In genomic region chr1:181131255-181131901, GRCh38 we compare ENCODE assay signal across 15 cellular contexts. TPM values are rescaled to one million over a fixed set of nuclear protein-coding genes. Genes with fewer than 3 reads are reported as not detected.
DNase-seq lines count a peak whose midpoint lies in the region; ATAC-seq, FAIRE-seq and TF ChIP-seq lines count a peak whose summit lies in the region.
"Had no signal": no experiment of that assay in that cellular context is flagged by ENCODE, and none has a peak within 500 bp of the region (broad histone marks: within the 10 kb centered on the region; RNA-seq: fewer than 3 reads in every experiment).

No MANE protein-coding gene starts in this region.

- H2BK120ac ChIP-seq in IMR-90 (ENCODE audit: low read depth, low read length) (peak overlapping the region; percentile 9; the same call in 1 of the 2 replicates), H1 (replicated peaks; ENCODE audit: low read depth, low read length) (no peak overlapping the region)

- H4K91ac ChIP-seq in IMR-90 (ENCODE audit: insufficient read depth, low read depth, low read length) = no peak overlapping the region; the same call in 1 of the 2 replicates
- H4K91ac ChIP-seq in H1 (replicated peaks; ENCODE audit: insufficient read length, low read length) = no peak overlapping the region

- H3K9me3 ChIP-seq in IMR-90 (ENCODE audit: control insufficient read depth, insufficient read depth, low read length) (no peaks in the 10 kb centered on the region), H1 (ENCODE audit: insufficient read depth in 2 of 2, low read depth in 1 of 2, low read length in 1 of 2) (no peaks in the 10 kb centered on the region)
- H3K9me3 ChIP-seq: tibial nerve had no signal

- no peaks in the 10 kb centered on the region for H3K36me3 ChIP-seq in IMR-90 (ENCODE audit: control insufficient read depth, insufficient read depth, low read length)
- no peaks in the 10 kb centered on the region for H3K36me3 ChIP-seq in H1 (ENCODE audit: control insufficient read depth in 2 of 4, insufficient read depth in 4 of 4, low read length in 3 of 4)
- H3K36me3 ChIP-seq: tibial nerve had no signal

- no peaks in the 10 kb centered on the region for H3K79me2 ChIP-seq in H1 (ENCODE audit: control insufficient read depth in 1 of 2, insufficient read depth in 2 of 2, low read length in 2 of 2)

- H3K23ac ChIP-seq in IMR-90 (ENCODE audit: low read depth, low read length) (no peak overlapping the region), H1 (ENCODE audit: insufficient read length) (no peak overlapping the region)

- no peak overlapping the region for H3K14ac ChIP-seq in IMR-90 (replicated peaks; ENCODE audit: low read depth, low read length)
- no peak overlapping the region for H3K14ac ChIP-seq in H1 (ENCODE audit: insufficient read length)

- H3K4me3 ChIP-seq in IMR-90 (ENCODE audit: insufficient read depth, low read depth, low read length) (no peak overlapping the region), H1 (ENCODE audit: extremely low read depth in 1 of 4, insufficient read depth in 2 of 4, low read depth in 3 of 4, low read length in 4 of 4) (no peak overlapping the region)
- H3K4me3 ChIP-seq: tibial nerve had no signal

- no peaks in the 10 kb centered on the region for H4K20me1 ChIP-seq in IMR-90 (ENCODE audit: insufficient read depth, low read length)
- H4K20me1 ChIP-seq in H1 (replicated peaks in 1 of 2; ENCODE audit: control insufficient read depth in 1 of 2, insufficient read depth in 2 of 2, low read length in 2 of 2) = no peaks in the 10 kb centered on the region

- TF ChIP-seq EP300 in H1 (IDR thresholded peaks at IDR 0.05; ENCODE audit: borderline replicate concordance in 1 of 2, low read depth in 2 of 2, low read length in 2 of 2) = no peak

- peaks cover 14% of the 10 kb centered on the region for H3K9me1 ChIP-seq in IMR-90 (ENCODE audit: insufficient read depth, low read length)

- TF ChIP-seq CTCF in GM13976 (IDR thresholded peaks at IDR 0.05; ENCODE audit: borderline replicate concordance, control extremely low read depth, extremely low read depth, insufficient read depth, missing control alignments) (no peak), IMR-90 (conservative IDR thresholded peaks at IDR 0.05; ENCODE audit: low read depth, low read length) (no peak), H1 (IDR thresholded peaks at IDR 0.05; ENCODE audit: control extremely low read depth in 1 of 3, insufficient read depth in 1 of 3, low read depth in 1 of 3, low read length in 3 of 3) (no peak)

- H3K79me1 ChIP-seq in IMR-90 (ENCODE audit: low read depth in 1 of 2, low read length in 2 of 2) (peaks cover under 1 to 19% of the 10 kb centered on the region in 2 experiments; a peak in 2 of 4 replicates), H1 (ENCODE audit: low read depth, low read length) (no peaks in the 10 kb centered on the region)

- H3K4me2 ChIP-seq in IMR-90 (ENCODE audit: low read depth, low read length) (no peak overlapping the region), H1 (ENCODE audit: insufficient read depth in 1 of 2, low read depth in 2 of 2, low read length in 2 of 2) (no peak overlapping the region)

- H2BK12ac ChIP-seq in H1 (ENCODE audit: low read depth, low read length) = 0 out of 2 replicates have a peak overlapping the region, but pooled peaks have one; percentile 50

- H3K4me1 ChIP-seq in IMR-90 (ENCODE audit: control insufficient read depth, insufficient read depth, low read length) = peaks cover 28% of the 10 kb centered on the region
- H3K4me1 ChIP-seq in H1 (replicated peaks in 1 of 4; ENCODE audit: control insufficient read depth in 3 of 4, insufficient read depth in 4 of 4, low read length in 3 of 4) = peaks cover 23 to 45% (median 33%) of the 10 kb centered on the region in 4 experiments

- intact Hi-C loops in IMR-90 (cut with micrococcal nuclease) = no loop called here

- H2BK5ac ChIP-seq in IMR-90 (ENCODE audit: low read depth, low read length, poor library complexity, severe bottlenecking) = no peak overlapping the region
- no peak overlapping the region for H2BK5ac ChIP-seq in H1 (ENCODE audit: low read depth, low read length)

- H2AK5ac ChIP-seq in IMR-90 (ENCODE audit: low read depth, low read length) = no peak overlapping the region
- no peak overlapping the region; the same call in 1 of the 2 replicates for H2AK5ac ChIP-seq in H1 (ENCODE audit: low read depth, low read length)

- in situ Hi-C loops in GM13976 (cut with MboI; ENCODE audit: low sequenced_read_pairs, unreplicated experiment) (no loop called here), IMR-90 (cut with MboI; ENCODE audit: low sequenced_read_pairs) (no loop called here)

- no peak for TF ChIP-seq POLR2A in IMR-90 (IDR thresholded peaks at IDR 0.05; ENCODE audit: low read depth, low read length)
- no peak for TF ChIP-seq POLR2A in H1 (IDR thresholded peaks at IDR 0.05; ENCODE audit: control extremely low read depth in 1 of 2, low read depth in 2 of 2, low read length in 2 of 2)

- H2AFZ ChIP-seq in IMR-90 (replicated peaks; ENCODE audit: low read length, poor library complexity) (no peak overlapping the region), H1 (ENCODE audit: low read length) (no peak overlapping the region)

- peaks cover 2% of the 10 kb centered on the region; the same call in 1 of the 2 replicates for H3K23me2 ChIP-seq in H1 (ENCODE audit: low read depth, low read length)

- H3K27me3 ChIP-seq in IMR-90 (ENCODE audit: control insufficient read depth, insufficient read depth, low read length) = no peaks in the 10 kb centered on the region
- H3K27me3 ChIP-seq in H1 (replicated peaks in 1 of 4; ENCODE audit: control insufficient read depth in 3 of 4, extremely low read depth in 1 of 4, insufficient read depth in 3 of 4, low read length in 3 of 4) = no peaks in the 10 kb centered on the region; a peak in 2 of 7 replicates
- H3K27me3 ChIP-seq: tibial nerve had no signal

- H4K5ac ChIP-seq in IMR-90 (ENCODE audit: low read depth, low read length) = no peak overlapping the region
- no peak overlapping the region for H4K5ac ChIP-seq in H1 (ENCODE audit: insufficient read length, low read depth, low read length)

- H4K8ac ChIP-seq in IMR-90 (ENCODE audit: low read depth in 2 of 2, low read length in 2 of 2) (no peak overlapping the region), H1 (ENCODE audit: extremely low read depth, insufficient read depth, low read length) (peak overlapping the region; percentile 32; the same call in 1 of the 2 replicates)

- ATAC-seq in GM21390 (IDR thresholded peaks at IDR 0.05; ENCODE audit: unreplicated experiment) = peak; percentile 15
- ATAC-seq in IMR-90 (ENCODE audit: low read depth) = no peak
- no peak for ATAC-seq in HG03135 (IDR thresholded peaks at IDR 0.05; ENCODE audit: unreplicated experiment)
- ATAC-seq in HG03025 (IDR thresholded peaks at IDR 0.05; ENCODE audit: low FRiP score, unreplicated experiment) = no peak

- no TSS peak for BruUV-seq in IMR-90 (replicated peaks; lab: Mats Ljungman, UMichigan)

- POLR2A ChIA-PET in IMR-90 (lab: Charles Lee; ENCODE audit: unreplicated experiment) (interaction anchor here (0.6 kb wide), 2 partner anchors 12 to 27 kb away, joined by 3 to 4 read pairs; no protein-coding TSS in a partner anchor), H1 (lab: Charles Lee; ENCODE audit: partially characterized antibody) (interaction anchor here (1.0 to 2.0 kb wide), 2 partner anchors 17 to 43 kb away, joined by 3 to 7 read pairs; partner anchors contain the start of gene IER5)

- dilution Hi-C loops in IMR-90 (cut with HindIII; ENCODE audit: low sequenced_read_pairs, unreplicated experiment) = no loop called here

- H3K4ac ChIP-seq in IMR-90 (ENCODE audit: low read depth, low read length) (no peak overlapping the region), H1 (replicated peaks; ENCODE audit: insufficient read length, low read depth, low read length) (no peak overlapping the region)

- H3K56ac ChIP-seq in IMR-90 (ENCODE audit: extremely low read depth, insufficient read depth, low read length) (no peak overlapping the region), H1 (replicated peaks; ENCODE audit: insufficient read length, low read depth, low read length) (no peak overlapping the region)

- FAIRE-seq in H1 (lab: Jason Lieb, UNC) (no peak), frontal cortex (lab: Jason Lieb, UNC) (no peak)

- peak; percentile 84 for DNase-seq in GM13976 (ENCODE audit: low spot score)
- no peak for DNase-seq in IMR-90
- no peak for DNase-seq in H1 (ENCODE audit: low read depth in 1 of 2, low spot score in 2 of 2)
- no peak for DNase-seq in frontal cortex (ENCODE audit: low spot score in 2 of 2)
- no peak for DNase-seq in GM03348 (ENCODE audit: low spot score)
- DNase-seq: activated CD4-positive, alpha-beta T cell treated with anti-CD3 and anti-CD28 coated beads for 1 hour; anterior cingulate cortex; mesendoderm; NCI-H510A; stimulated activated CD4-positive, alpha-beta T cell treated with anti-CD3 and anti-CD28 coated beads, Interleukin-12 subunit alpha, Interleukin-12 subunit beta, amount 100 ng/mL, for 4 hours had no signal

- 86 to 100% methylated on average over 2 to 3 of the region's 8 CpGs for WGBS in IMR-90 (ENCODE audit: extremely low coverage in 2 of 2, insufficient read length in 1 of 2), 2 experiments
- 84% methylated on average over 8 of the region's 8 CpGs; no CpG with 5 or more reads in 1 of the 2 experiments for WGBS in H1 (ENCODE audit: extremely low coverage in 1 of 2, insufficient coverage in 1 of 2, insufficient read length in 1 of 2, insufficient replicate concordance in 2 of 2, low coverage in 1 of 2, low lambda C conversion rate in 2 of 2, missing lambda C conversion rate in 1 of 2), 2 experiments

- no peak overlapping the region for H3K18ac ChIP-seq in IMR-90 (ENCODE audit: low read depth, low read length)
- H3K18ac ChIP-seq in H1 (ENCODE audit: extremely low read depth, low read length) = no peak overlapping the region

- CTCF ChIA-PET in IMR-90 (lab: Yijun Ruan, JAX) (interaction anchor here (1.2 kb wide), 1 partner anchor 99 kb away, joined by 3 read pairs; no protein-coding TSS in a partner anchor), H1 (lab: Charles Lee; ENCODE audit: partially characterized antibody) (interaction anchor here (0.8 to 2.8 kb wide), 6 partner anchors 9 to 94 kb away, joined by 3 to 20 read pairs (median 3); no protein-coding TSS in a partner anchor)

- H3K27ac ChIP-seq in IMR-90 (ENCODE audit: insufficient read depth, low read length) (no peak overlapping the region), H1 (ENCODE audit: low read depth, low read length) (no peak overlapping the region)
- H3K27ac ChIP-seq: HL-60, tibial nerve had no signal

- no peak for TF ChIP-seq RAD21 in IMR-90 (IDR thresholded peaks at IDR 0.05; ENCODE audit: low read length)
- no peak for TF ChIP-seq RAD21 in H1 (IDR thresholded peaks at IDR 0.05 in 1 of 2, conservative IDR thresholded peaks at IDR 0.05 in 1 of 2; ENCODE audit: low read depth in 2 of 2, low read length in 2 of 2)

- H3K9ac ChIP-seq in IMR-90 (ENCODE audit: low read depth, low read length) (no peak overlapping the region), H1 (replicated peaks in 1 of 4; ENCODE audit: extremely low read depth in 1 of 4, low read depth in 3 of 4, low read length in 3 of 4) (no peak overlapping the region)

- H2AK9ac ChIP-seq in IMR-90 (replicated peaks; ENCODE audit: low read depth, low read length, poor library complexity) = no peak overlapping the region

- no peak overlapping the region for H2BK15ac ChIP-seq in IMR-90 (ENCODE audit: low read depth, low read length)
- peak overlapping the region; percentile 72; the same call in 1 of the 2 replicates for H2BK15ac ChIP-seq in H1 (ENCODE audit: low read length)

- H2BK20ac ChIP-seq in IMR-90 (ENCODE audit: low read depth, low read length) (no peak overlapping the region), H1 (ENCODE audit: low read length) (0 out of 2 replicates have a peak overlapping the region, but pooled peaks have one; percentile 32)

RNA-seq across cellular contexts. Expression of gene IER5, which starts 42.9 kb away (rescaled TPM):
- total RNA-seq in IMR-90 (2012; rRNA removed) (15.8 and 29.4 TPM in 2 replicates), frontal cortex (22.0 TPM)
- polyA plus RNA-seq in IMR-90 (2012; rRNA removed) (27.1 and 28.9 TPM in 2 replicates), H1 (2011; rRNA removed) (3.5 and 4.3 TPM in 2 replicates)
- polyA plus RNA-seq in IMR-90 (2012; cell fraction: cytosol; rRNA removed) = 22.5 and 29.5 TPM in 2 replicates
- polyA plus RNA-seq in IMR-90 (2012; cell fraction: nucleus; rRNA removed; ENCODE audit: low replicate concordance) = 32.6 and 44.5 TPM in 2 replicates
- 7.1 and 7.7 TPM in 2 replicates for total RNA-seq in H1 (2021; fragmentation: NEBNext Ultra II Directional; extraction: Animal tissue kit (Norgen Biotek cat#: 25700))
- polyA plus RNA-seq in H1 (2011; cell fraction: cytosol; rRNA removed) = 5.5 TPM
- 6.0 TPM for polyA plus RNA-seq in H1 (2011; cell fraction: nucleus; rRNA removed)
- polyA plus RNA-seq in H1 (2012, experiment 1 of 2) = 7.1 to 7.5 TPM (median 7.2 TPM) in 4 replicates
- 6.3 TPM for polyA plus RNA-seq in H1 (2012, experiment 2 of 2)
- polyA plus RNA-seq in H1 (2013, experiment 1 of 2) = 3.4 TPM
- polyA plus RNA-seq in H1 (2013, experiment 2 of 2) = 3.4 TPM
- 3.2 and 4.0 TPM in 2 replicates for polyA minus RNA-seq in H1 (2011; rRNA and poly(A)+ RNA removed)
- 6.9 TPM for polyA minus RNA-seq in H1 (2011; cell fraction: cytosol; rRNA and poly(A)+ RNA removed)
- 14.5 TPM for polyA minus RNA-seq in H1 (2011; cell fraction: nucleus; rRNA and poly(A)+ RNA removed)
